41 cellular contexts compared by ENCODE assay signal in the genomic region with DNA sequence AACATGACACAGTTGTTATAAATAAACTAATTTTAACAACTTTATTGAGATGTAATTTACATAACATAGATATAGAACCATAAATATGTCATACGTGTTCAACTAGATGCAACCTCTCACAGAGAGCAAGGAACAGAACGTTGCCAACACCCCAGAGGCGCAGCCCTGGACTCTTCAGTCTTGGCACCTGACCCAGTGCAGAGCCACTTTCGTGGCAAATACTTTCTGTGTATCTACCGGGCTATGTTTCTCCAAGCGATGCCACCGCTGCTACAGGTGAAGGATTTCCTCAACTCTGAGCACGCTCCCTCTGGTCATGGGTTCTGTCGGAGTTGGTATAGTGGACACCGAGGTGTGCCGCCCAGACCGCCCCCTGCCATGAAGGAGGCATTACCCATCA. TPM values are rescaled to one million over a fixed set of nuclear protein-coding genes. Genes with fewer than 3 reads are reported as not detected.
"Had no signal": no experiment of that assay in that cellular context is flagged by ENCODE, and none has a peak within 500 bp of the region (broad histone marks: within the 10 kb centered on the region; RNA-seq: fewer than 3 reads in every experiment).

No MANE protein-coding gene starts in this region.

- H3K27me3 ChIP-seq: adrenal gland, body of pancreas, brain microvascular endothelial cell, cardiac muscle cell had no signal

- ATAC-seq: activated CD8-positive, alpha-beta T cell treated with anti-CD3 and anti-CD28 coated beads for 36 hours; activated naive CD4-positive, alpha-beta T cell treated with anti-CD3 and anti-CD28 coated beads, Interleukin-2, amount 50 U/mL, for 72 hours; activated T-cell treated with anti-CD3 and anti-CD28 coated beads, Interleukin-2, amount 50 U/mL, for 4 hours; activated T-cell treated with anti-CD3 and anti-CD28 coated beads, Interleukin-2, amount 50 U/mL, for 72 hours; activated T-helper 17 cell treated with anti-CD3 and anti-CD28 coated beads, Interleukin-2, amount 50 U/mL, for 72 hours had no signal

- H3K27ac Mint-ChIP-seq: activated B cell treated with CpG ODN at 0.5 μM for 24 hours; activated CD4-positive, alpha-beta memory T cell treated with anti-CD3 and anti-CD28 coated beads for 36 hours; activated CD4-positive, alpha-beta T cell treated with anti-CD3 and anti-CD28 coated beads, Interleukin-2, amount 10 ng/mL, durations not matched to agents 24 days and 14 days; activated CD8-positive, alpha-beta T cell treated with anti-CD3 and anti-CD28 coated beads for 36 hours; activated naive CD4-positive, alpha-beta T cell treated with anti-CD3 and anti-CD28 coated beads for 36 hours; activated naive CD4-positive, alpha-beta T cell treated with anti-CD3 and anti-CD28 coated beads, Interleukin-2, amount 50 U/mL, for 72 hours; activated naive CD8-positive, alpha-beta T cell treated with anti-CD3 and anti-CD28 coated beads for 36 hours; activated T-cell treated with anti-CD3 and anti-CD28 coated beads, Interleukin-2, amount 50 U/mL, for 72 hours; activated T-helper 1 cell treated with anti-CD3 and anti-CD28 coated beads, Interleukin-12 subunit alpha, Interleukin-12 subunit beta, Interleukin-2, Interleukin-4 antibody, amounts not matched to agents 30 ng/mL and 10 ng/mL and 1 ng/mL, durations not matched to agents 14 hours and 24 hours and 36 hours; activated T-helper 17 cell treated with anti-CD3 and anti-CD28 coated beads, Interleukin-2, amount 50 U/mL, for 72 hours; T-helper 1 cell treated with Interleukin-12 subunit alpha and Interleukin-12 subunit beta and Interleukin-4 antibody, amounts not matched to agents 30 μg/mL and 1 μg/mL, for 36 hours; T-helper 2 cell treated with Interferon-gamma antibody and Interleukin-4, amounts not matched to agents 5 μg/mL and 100 μg/mL, for 36 hours had no signal

- H3K36me3 Mint-ChIP-seq: activated CD4-positive, alpha-beta memory T cell treated with anti-CD3 and anti-CD28 coated beads for 36 hours; activated naive CD4-positive, alpha-beta T cell treated with anti-CD3 and anti-CD28 coated beads, Interleukin-2, amount 50 U/mL, for 72 hours; activated naive CD8-positive, alpha-beta T cell treated with anti-CD3 and anti-CD28 coated beads for 36 hours had no signal

- H3K27ac ChIP-seq: adrenal gland, body of pancreas, brain microvascular endothelial cell, cardiac muscle cell, VCaP had no signal

- H3K9me3 Mint-ChIP-seq: activated CD4-positive, alpha-beta memory T cell treated with anti-CD3 and anti-CD28 coated beads for 36 hours; activated CD4-positive, alpha-beta T cell treated with anti-CD3 and anti-CD28 coated beads, Interleukin-2, amount 10 ng/mL, durations not matched to agents 24 days and 14 days; activated CD8-positive, alpha-beta T cell treated with anti-CD3 and anti-CD28 coated beads for 36 hours; activated naive CD4-positive, alpha-beta T cell treated with anti-CD3 and anti-CD28 coated beads for 36 hours; activated naive CD8-positive, alpha-beta T cell treated with anti-CD3 and anti-CD28 coated beads for 36 hours; activated T-cell treated with anti-CD3 and anti-CD28 coated beads, Interleukin-2, amount 50 U/mL, for 4 hours; activated T-cell treated with anti-CD3 and anti-CD28 coated beads, Interleukin-2, amount 50 U/mL, for 72 hours; activated T-helper 1 cell treated with anti-CD3 and anti-CD28 coated beads, Interleukin-12 subunit alpha, Interleukin-12 subunit beta, Interleukin-2, Interleukin-4 antibody, amounts not matched to agents 30 ng/mL and 10 ng/mL and 1 ng/mL, durations not matched to agents 14 hours and 24 hours and 36 hours; central memory CD8-positive, alpha-beta T cell; T-helper 1 cell treated with Interleukin-12 subunit alpha and Interleukin-12 subunit beta and Interleukin-4 antibody, amounts not matched to agents 30 μg/mL and 1 μg/mL, for 36 hours; T-helper 2 cell treated with Interferon-gamma antibody and Interleukin-4, amounts not matched to agents 5 μg/mL and 100 μg/mL, for 36 hours had no signal

- H3K9me3 ChIP-seq: adrenal gland, body of pancreas had no signal

- FAIRE-seq: astrocyte, bronchial epithelial cell, TTC549 had no signal

- H3K4me3 Mint-ChIP-seq: activated B cell treated with CpG ODN at 0.5 μM for 24 hours; activated CD4-positive, alpha-beta memory T cell treated with anti-CD3 and anti-CD28 coated beads for 36 hours; activated CD4-positive, alpha-beta T cell treated with anti-CD3 and anti-CD28 coated beads, Interleukin-2, amount 10 ng/mL, durations not matched to agents 24 days and 14 days; activated CD8-positive, alpha-beta T cell treated with anti-CD3 and anti-CD28 coated beads for 36 hours; activated naive CD4-positive, alpha-beta T cell treated with anti-CD3 and anti-CD28 coated beads for 36 hours; activated naive CD8-positive, alpha-beta T cell treated with anti-CD3 and anti-CD28 coated beads for 36 hours; activated T-cell treated with anti-CD3 and anti-CD28 coated beads, Interleukin-2, amount 50 U/mL, for 4 hours; activated T-cell treated with anti-CD3 and anti-CD28 coated beads, Interleukin-2, amount 50 U/mL, for 72 hours; activated T-helper 1 cell treated with anti-CD3 and anti-CD28 coated beads, Interleukin-12 subunit alpha, Interleukin-12 subunit beta, Interleukin-2, Interleukin-4 antibody, amounts not matched to agents 30 ng/mL and 10 ng/mL and 1 ng/mL, durations not matched to agents 14 hours and 24 hours and 36 hours; activated T-helper 17 cell treated with anti-CD3 and anti-CD28 coated beads, Interleukin-2, amount 50 U/mL, for 72 hours; central memory CD8-positive, alpha-beta T cell; T-helper 1 cell treated with Interleukin-12 subunit alpha and Interleukin-12 subunit beta and Interleukin-4 antibody, amounts not matched to agents 30 μg/mL and 1 μg/mL, for 36 hours; T-helper 2 cell treated with Interferon-gamma antibody and Interleukin-4, amounts not matched to agents 5 μg/mL and 100 μg/mL, for 36 hours had no signal

- H3K36me3 ChIP-seq: adrenal gland, brain microvascular endothelial cell, cardiac muscle cell had no signal

- H3K4me1 ChIP-seq: adrenal gland had no signal

- H3K4me1 Mint-ChIP-seq: activated B cell treated with CpG ODN at 0.5 μM for 24 hours; activated CD4-positive, alpha-beta T cell treated with anti-CD3 and anti-CD28 coated beads, Interleukin-2, amount 10 ng/mL, durations not matched to agents 24 days and 14 days; activated naive CD8-positive, alpha-beta T cell treated with anti-CD3 and anti-CD28 coated beads for 36 hours; central memory CD8-positive, alpha-beta T cell had no signal

- H3K4me3 ChIP-seq: adrenal gland, body of pancreas, cardiac muscle cell had no signal

- DNase-seq: activated B cell treated with CpG ODN at 0.5 μM for 24 hours; activated CD4-positive, alpha-beta memory T cell treated with anti-CD3 and anti-CD28 coated beads for 36 hours; activated CD4-positive, alpha-beta T cell treated with anti-CD3 and anti-CD28 coated beads for 4 hours; activated CD4-positive, alpha-beta T cell treated with anti-CD3 and anti-CD28 coated beads, Interleukin-2, amount 10 ng/mL, durations not matched to agents 24 days and 14 days; activated CD4-positive, alpha-beta T cell treated with anti-CD3 and anti-CD28 coated beads, Interleukin-2, amount 50 U/mL, for 1 hour; activated CD4-positive, alpha-beta T cell treated with anti-CD3 and anti-CD28 coated beads, Interleukin-2, amount 50 U/mL, for 4 hours; activated CD4-positive, CD25-positive, alpha-beta regulatory T cell treated with anti-CD3 and anti-CD28 coated beads, Interleukin-2, amount 50 U/mL, for 72 hours; activated CD8-positive, alpha-beta memory T cell treated with anti-CD3 and anti-CD28 coated beads, Interleukin-2, amount 50 U/mL, for 4 hours; activated CD8-positive, alpha-beta T cell treated with anti-CD3 and anti-CD28 coated beads for 36 hours; activated effector memory CD4-positive, alpha-beta T cell treated with anti-CD3 and anti-CD28 coated beads, Interleukin-2, amount 50 U/mL, for 16 hours; activated gamma-delta T cell treated with Interleukin-2 at 50 U/mL for 16 hours; activated naive CD4-positive, alpha-beta T cell; activated naive CD4-positive, alpha-beta T cell treated with anti-CD3 and anti-CD28 coated beads for 36 hours; activated naive CD4-positive, alpha-beta T cell treated with anti-CD3 and anti-CD28 coated beads, Interleukin-2, amount 50 U/mL, for 16 hours; activated naive CD8-positive, alpha-beta T cell treated with anti-CD3 and anti-CD28 coated beads for 36 hours; activated T-cell treated with anti-CD3 and anti-CD28 coated beads for 4 hours; activated T-cell treated with anti-CD3 and anti-CD28 coated beads, Interleukin-2, amount 50 U/mL, for 1 hour; activated T-cell treated with anti-CD3 and anti-CD28 coated beads, Interleukin-2, amount 50 U/mL, for 4 hours; activated T-cell treated with anti-CD3 and anti-CD28 coated beads, Interleukin-2, amount 50 U/mL, for 72 hours; amniotic stem cell; aorta; brain microvascular endothelial cell; caudate nucleus; cerebellar nuclear complex; T-helper 1 cell; T-helper 2 cell; T-helper 9 cell had no signal

RNA-seq across cellular contexts. Expression of gene TEX36, which starts 57.4 kb away (rescaled TPM):
- total RNA-seq: activated B cell treated with CpG ODN at 0.5 μM for 24 hours; activated CD4-positive, alpha-beta memory T cell treated with anti-CD3 and anti-CD28 coated beads for 36 hours; activated CD4-positive, alpha-beta T cell treated with anti-CD3 and anti-CD28 coated beads, Interleukin-2, amount 10 ng/mL, durations not matched to agents 24 days and 14 days; activated CD8-positive, alpha-beta memory T cell treated with anti-CD3 and anti-CD28 coated beads for 36 hours; activated CD8-positive, alpha-beta T cell treated with anti-CD3 and anti-CD28 coated beads for 36 hours; activated naive CD4-positive, alpha-beta T cell treated with anti-CD3 and anti-CD28 coated beads for 36 hours; activated naive CD4-positive, alpha-beta T cell treated with anti-CD3 and anti-CD28 coated beads, Interleukin-2, amount 50 U/mL, for 72 hours; activated naive CD8-positive, alpha-beta T cell treated with anti-CD3 and anti-CD28 coated beads for 36 hours; activated T-cell treated with anti-CD3 and anti-CD28 coated beads, Interleukin-2, amount 50 U/mL, for 4 hours; activated T-cell treated with anti-CD3 and anti-CD28 coated beads, Interleukin-2, amount 50 U/mL, for 72 hours; activated T-helper 1 cell treated with anti-CD3 and anti-CD28 coated beads, Interleukin-12 subunit alpha, Interleukin-12 subunit beta, Interleukin-2, Interleukin-4 antibody, amounts not matched to agents 30 ng/mL and 10 ng/mL and 1 ng/mL, durations not matched to agents 14 hours and 24 hours and 36 hours; activated T-helper 17 cell treated with anti-CD3 and anti-CD28 coated beads, Interleukin-2, amount 50 U/mL, for 72 hours; adrenal gland; aorta; astrocyte; body of pancreas; bronchial epithelial cell; cardiac muscle cell had no signal
- polyA plus RNA-seq: adrenal gland, aorta, cardiac muscle cell had no signal
